11 cellular contexts compared by ENCODE assay signal in genomic region chr18:51251625-51252024, GRCh38. TPM values are rescaled to one million over a fixed set of nuclear protein-coding genes. Genes with fewer than 3 reads are reported as not detected.
DNase-seq lines count a peak whose midpoint lies in the region; ATAC-seq and TF ChIP-seq lines count a peak whose summit lies in the region.
"Had no signal": no experiment of that assay in that cellular context is flagged by ENCODE, and none has a peak within 500 bp of the region (broad histone marks: within the 10 kb centered on the region; RNA-seq: fewer than 3 reads in every experiment).

No MANE protein-coding gene starts in this region.

- H3K27ac ChIP-seq in transverse colon (no peak overlapping the region), gastroesophageal sphincter (no peak overlapping the region)
- H3K27ac ChIP-seq: VCaP had no signal

- intact Hi-C loops in transverse colon (cut with DNase I; ENCODE audit: low total_unique reads): no loop called here

- no peaks in the 10 kb centered on the region for H3K27me3 ChIP-seq in transverse colon
- no peaks in the 10 kb centered on the region for H3K27me3 ChIP-seq in gastroesophageal sphincter

- ATAC-seq in HG02798 (IDR thresholded peaks at IDR 0.05; ENCODE audit: poor library complexity, unreplicated experiment) (peak; percentile 99), HG03571 (IDR thresholded peaks at IDR 0.05; ENCODE audit: unreplicated experiment) (peak; percentile 98), gastroesophageal sphincter (no peak)

- no peak for TF ChIP-seq POLR2A in transverse colon (IDR thresholded peaks at IDR 0.05)
- no peak for TF ChIP-seq POLR2A in gastroesophageal sphincter (IDR thresholded peaks at IDR 0.05)

- H3K4me3 ChIP-seq in transverse colon: no peak overlapping the region
- H3K4me3 ChIP-seq in gastroesophageal sphincter: no peak overlapping the region

- in situ Hi-C loops in transverse colon (cut with MboI; ENCODE audit: low pct_ligation_motif_present in 1 of 4, low pct_unique_long_range_greater_than_20kb in 1 of 4, low sequenced_read_pairs in 3 of 4): no loop called here

- no peak for TF ChIP-seq EP300 in transverse colon (IDR thresholded peaks at IDR 0.05; ENCODE audit: low read depth)
- no peak for TF ChIP-seq EP300 in gastroesophageal sphincter (IDR thresholded peaks at IDR 0.05)

- no peaks in the 10 kb centered on the region for H3K36me3 ChIP-seq in transverse colon
- no peaks in the 10 kb centered on the region for H3K36me3 ChIP-seq in gastroesophageal sphincter

- H3K9me3 ChIP-seq in transverse colon: no peaks in the 10 kb centered on the region
- H3K9me3 ChIP-seq in gastroesophageal sphincter: peaks cover 0 to 6% (median 0%) of the 10 kb centered on the region in 3 donors

- DNase-seq in SKM-1 treated with dmso at 0.1 percent for 144 hours (lab: John Stamatoyannopoulos, UW; ENCODE audit: unreplicated experiment): peak; percentile 4
- DNase-seq in SKM-1 (lab: John Stamatoyannopoulos, UW; ENCODE audit: unreplicated experiment): no peak
- peak; percentile 24 for DNase-seq in transverse colon
- DNase-seq in NCI-H226: no peak
- no peak for DNase-seq in kidney tubule cell (ENCODE audit: low spot score)
- DNase-seq: activated naive CD4-positive, alpha-beta T cell treated with anti-CD3 and anti-CD28 coated beads for 36 hours; EL had no signal

- H3K4me1 ChIP-seq in transverse colon: no peaks in the 10 kb centered on the region
- H3K4me1 ChIP-seq in gastroesophageal sphincter: no peaks in the 10 kb centered on the region

- TF ChIP-seq CTCF in transverse colon (IDR thresholded peaks at IDR 0.05) (no peak), gastroesophageal sphincter (IDR thresholded peaks at IDR 0.05) (no peak)

RNA-seq across cellular contexts. Expression of gene MEX3C, which starts 54.1 kb away (rescaled TPM):
- total RNA-seq in transverse colon (10 to 100 TPM; 11.3 to 27.8 (median 24.2) TPM), gastroesophageal sphincter (10 to 100 TPM; 24.7 to 35.2 (median 29.0) TPM)

Comparison
In these comparisons a context has a peak if more than half of its experiments do, and no peak if none do; other contexts are left out.
1. DNase-seq: peak in SKM-1 treated with dmso at 0.1 percent for 144 hours (single experiment) and transverse colon (single experiment); none in SKM-1 (single experiment), NCI-H226 (single experiment) and kidney tubule cell (single experiment).